Comparison of ENCODE assay signal across 18 cellular contexts in the genomic region with DNA sequence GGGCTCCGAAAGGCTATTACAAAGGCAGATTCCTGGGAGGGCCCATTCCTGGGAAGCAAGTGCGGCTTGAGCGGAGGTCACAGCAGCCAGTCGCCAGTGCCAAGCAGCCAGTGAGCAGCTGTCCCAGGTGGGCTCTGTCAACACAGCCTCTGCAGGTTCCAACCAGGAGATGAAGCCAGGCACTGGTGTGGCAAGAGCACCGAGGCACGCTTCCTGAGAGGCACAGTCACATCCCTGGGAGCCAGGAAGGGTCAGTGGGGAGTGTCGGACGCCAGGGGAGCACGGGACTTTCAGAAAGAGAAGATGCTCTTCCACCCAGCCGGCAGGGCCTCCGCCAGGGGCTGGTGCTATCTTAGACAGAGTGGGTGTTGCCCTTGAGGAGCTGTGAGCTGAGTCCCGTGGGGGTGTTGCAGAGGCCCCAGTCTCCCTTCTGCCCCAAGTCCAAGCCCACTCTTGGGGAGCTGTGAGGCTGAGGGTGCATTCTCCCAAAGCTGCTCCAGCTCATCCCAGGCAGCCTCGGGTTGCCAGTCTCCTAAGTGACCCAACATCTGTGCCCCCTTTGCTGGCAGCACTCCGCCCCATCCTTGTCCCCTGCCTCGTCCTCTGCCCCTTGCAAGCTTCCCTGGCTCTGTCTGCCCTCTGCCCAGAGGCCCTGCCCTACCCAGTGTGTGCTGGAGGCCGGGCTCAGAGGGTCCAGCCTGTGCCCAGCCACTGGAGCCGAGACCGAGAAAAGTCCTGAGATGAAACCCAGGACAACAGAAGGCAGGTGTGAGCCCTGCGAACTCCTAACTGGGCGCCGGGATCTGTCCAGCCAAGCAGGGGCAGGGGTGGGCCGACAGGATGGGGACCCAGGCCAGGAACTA. TPM values are rescaled to one million over a fixed set of nuclear protein-coding genes. Genes with fewer than 3 reads are reported as not detected.
"Had no signal": no experiment of that assay in that cellular context is flagged by ENCODE, and none has a peak within 500 bp of the region (broad histone marks: within the 10 kb centered on the region; RNA-seq: fewer than 3 reads in every experiment).

No MANE protein-coding gene starts in this region.

- H3K27ac ChIP-seq: esophagus squamous epithelium, gastroesophageal sphincter, ovary, upper lobe of left lung, uterus had no signal

- H3K27me3 Mint-ChIP-seq: naive thymus-derived CD8-positive, alpha-beta T cell had no signal

- H3K4me3 ChIP-seq: esophagus squamous epithelium, gastroesophageal sphincter, mucosa of descending colon, ovary, upper lobe of left lung, uterus had no signal

- ATAC-seq: gastroesophageal sphincter; left lobe of liver; mucosa of descending colon; naive thymus-derived CD8-positive, alpha-beta T cell; right cardiac atrium had no signal

- H3K27me3 ChIP-seq: esophagus squamous epithelium, gastroesophageal sphincter, ovary, upper lobe of left lung, uterus had no signal

- H3K9me3 ChIP-seq: esophagus squamous epithelium, gastroesophageal sphincter, mucosa of descending colon, ovary, upper lobe of left lung, uterus had no signal

- H3K9me3 Mint-ChIP-seq: naive thymus-derived CD8-positive, alpha-beta T cell had no signal

- H3K36me3 ChIP-seq: ovary, uterus had no signal

- H3K4me3 Mint-ChIP-seq: naive thymus-derived CD8-positive, alpha-beta T cell had no signal

- DNase-seq: effector memory CD4-positive, alpha-beta T cell; esophagus squamous epithelium; foreskin fibroblast; glutamatergic neuron; islet precursor cell; mammary epithelial cell; mucosa of descending colon; naive thymus-derived CD8-positive, alpha-beta T cell; ovary; small intestine; stimulated activated CD4-positive, alpha-beta T cell treated with anti-CD3 and anti-CD28 coated beads, Interleukin-2, amount 100 ng/mL, for 48 hours; stimulated activated naive CD4-positive, alpha-beta T cell treated with Interleukin-2 at 50 U/mL for 16 hours; uterus had no signal

RNA-seq across cellular contexts. Expression of gene C16orf96, which starts 51.9 kb away (rescaled TPM):
- total RNA-seq: epithelial cell of proximal tubule, mucosa of descending colon had no signal
- polyA plus RNA-seq: mammary epithelial cell had no signal
